Comparison of ENCODE assay signal across 8 cellular contexts in genomic region chr10:70887804-70888800, GRCh38. TPM values are rescaled to one million over a fixed set of nuclear protein-coding genes. Genes with fewer than 3 reads are reported as not detected.
A peak's percentile ranks its signal among the peaks of the same experiment; 100 is the strongest.
DNase-seq lines count a peak whose midpoint lies in the region; ATAC-seq, FAIRE-seq and TF ChIP-seq lines count a peak whose summit lies in the region.

TSS of gene PCBD1 (minus strand) at chr10:70888565. CDS start at chr10:70888533, 32 bp downstream.

- peak within 1 kb of the TSS; percentile 62; the same call in 1 of the 2 replicates for H3K27ac Mint-ChIP-seq in HFFc6
- peak within 1 kb of the TSS; percentile 76 for H3K27ac Mint-ChIP-seq in activated B cell treated with CpG ODN at 0.5 μM for 24 hours

- H3K4me3 ChIP-seq in kidney epithelial cell (ENCODE audit: low read depth, low read length), result peak within 1 kb of the TSS; percentile 59

- H3K27me3 ChIP-seq in kidney epithelial cell (ENCODE audit: control insufficient read depth, insufficient read depth, low read length), result no peaks in the 10 kb centered on the region

- peak; percentile 92 for ATAC-seq in activated B cell treated with CpG ODN at 0.5 μM for 24 hours (ENCODE audit: low read depth)

- TF ChIP-seq CTCF in HFFc6 (IDR thresholded peaks at IDR 0.05) (no peak), activated B cell treated with CpG ODN at 0.5 μM for 24 hours (IDR thresholded peaks at IDR 0.05) (no peak), kidney epithelial cell (IDR thresholded peaks at IDR 0.05; ENCODE audit: insufficient read depth, low read length, poor library complexity, severe bottlenecking) (no peak)

- peak; percentile 72 for DNase-seq in GM12892 (ENCODE audit: insufficient read length)
- peak; percentile 26 for DNase-seq in HFFc6
- peak; percentile 44 for DNase-seq in NCI-H1105 (lab: John Stamatoyannopoulos, UW)
- DNase-seq in activated B cell treated with CpG ODN at 0.5 μM for 24 hours, result peak; percentile 73
- peak; percentile 57 for DNase-seq in central memory CD4-positive, alpha-beta T cell
- peak; percentile 45 for DNase-seq in kidney epithelial cell (ENCODE audit: low read depth)
- peak; percentile 44 to 58 for DNase-seq in stimulated activated CD4-positive, alpha-beta T cell treated with anti-CD3 and anti-CD28 coated beads, Interleukin-15, amount 100 ng/mL, for 1 hour (ENCODE audit: low read depth in 1 of 2, low spot score in 1 of 2)
- no peak for DNase-seq in NK-92 treated with Interleukin-12 subunit alpha and Interleukin-12 subunit beta, amount 100 ng/mL, for 24 hours (lab: John Stamatoyannopoulos, UW)

- peaks cover 4% of the 10 kb centered on the region for H3K27me3 Mint-ChIP-seq in HFFc6 (ENCODE audit: insufficient read depth)
- H3K27me3 Mint-ChIP-seq in activated B cell treated with CpG ODN at 0.5 μM for 24 hours, result no peaks in the 10 kb centered on the region

- CTCF ChIA-PET in activated B cell treated with CpG ODN at 0.5 μM for 24 hours (lab: Charles Lee), result no interaction called here

- intact Hi-C loops in activated B cell treated with CpG ODN at 0.5 μM for 24 hours (cut with micrococcal nuclease), result loop anchor here (1.0 to 10.0 kb wide), 4 partner anchors 73 to 743 kb away; partner anchors contain the start of genes EIF4EBP2, PPA1, SGPL1 and TYSND1

- H3K9me3 Mint-ChIP-seq in HFFc6 (no peaks in the 10 kb centered on the region), activated B cell treated with CpG ODN at 0.5 μM for 24 hours (no peaks in the 10 kb centered on the region)

- H3K36me3 Mint-ChIP-seq in HFFc6 (ENCODE audit: low read depth) (no peaks in the 10 kb centered on the region), activated B cell treated with CpG ODN at 0.5 μM for 24 hours (ENCODE audit: low read depth) (peaks cover 22% of the 10 kb centered on the region)

- peaks cover 34% of the 10 kb centered on the region for H3K4me1 Mint-ChIP-seq in HFFc6 (ENCODE audit: low read depth)
- H3K4me1 Mint-ChIP-seq in activated B cell treated with CpG ODN at 0.5 μM for 24 hours, result peaks cover 8% of the 10 kb centered on the region

- peak; percentile 86 for FAIRE-seq in GM12892 (lab: Jason Lieb, UNC)

- H3K4me3 Mint-ChIP-seq in HFFc6 (peak within 1 kb of the TSS; percentile 84), activated B cell treated with CpG ODN at 0.5 μM for 24 hours (peak within 1 kb of the TSS; percentile 84)

- no peaks in the 10 kb centered on the region for H3K36me3 ChIP-seq in kidney epithelial cell (ENCODE audit: control insufficient read depth, insufficient read depth, low read length)

- POLR2A ChIA-PET in activated B cell treated with CpG ODN at 0.5 μM for 24 hours (lab: Charles Lee), result interaction anchor here (0.5 to 1.8 kb wide), 4 partner anchors 9 to 359 kb away, joined by 3 to 5 read pairs (median 3); no protein-coding TSS in a partner anchor

- peak; percentile 39 for TF ChIP-seq POLR2A in GM12892 (IDR thresholded peaks at IDR 0.05; ENCODE audit: low read depth, low read length)

RNA-seq across cellular contexts. Expression of gene PCBD1, which starts in this region (rescaled TPM):
- polyA plus RNA-seq in GM12892 (2012; ENCODE audit: missing spikeins), result 48.9 TPM
- 10 to 100 TPM; 36.4 to 55.7 (median 37.7) TPM for total RNA-seq in HFFc6 (2021; fragmentation: NEBNext Ultra II Directional; extraction: Animal tissue kit (Norgen Biotek cat#: 25700))
- total RNA-seq in activated B cell treated with CpG ODN at 0.5 μM for 24 hours (37.3 and 41.4 TPM in 2 replicates), kidney epithelial cell (72.9 and 92.2 TPM in 2 replicates)
